3 cellular contexts compared by ENCODE assay signal in genomic region chr20:20658871-20659415, GRCh38.
TF ChIP-seq lines count a peak whose summit lies in the region.

No MANE protein-coding gene starts in this region.

TF ChIP-seq in A549, 52 proteins besides CTCF, POLR2A, EP300 and RAD21:
- TF ChIP-seq ZC3H11A (IDR thresholded peaks at IDR 0.05) (no peak), MAFK (IDR thresholded peaks at IDR 0.05; ENCODE audit: partially characterized antibody) (peak; percentile 81), BCL3 (IDR thresholded peaks at IDR 0.05) (no peak)

TF ChIP-seq in K562, 482 proteins besides CTCF, POLR2A, EP300 and RAD21:
- no peak for TF ChIP-seq EP400 (IDR thresholded peaks at IDR 0.05)
- peak; percentile 9; the same call in 1 of the 2 replicates for TF ChIP-seq ZNF316 (IDR thresholded peaks at IDR 0.05)
- TF ChIP-seq SP1 (CRISPR knock-in tag; IDR thresholded peaks at IDR 0.05): no peak

TF ChIP-seq in GM23338, 12 proteins besides CTCF, POLR2A, EP300 and RAD21:
- TF ChIP-seq STAT1 (IDR thresholded peaks at IDR 0.05; ENCODE audit: unreplicated experiment) (no peak), NANOG (IDR thresholded peaks at IDR 0.05; ENCODE audit: borderline replicate concordance) (no peak), EZH2phosphoT487 (IDR thresholded peaks at IDR 0.05; ENCODE audit: unreplicated experiment) (no peak), ETS1 (IDR thresholded peaks at IDR 0.05) (no peak), EZH2 (IDR thresholded peaks at IDR 0.05; ENCODE audit: low read depth, unreplicated experiment) (no peak), ZNF462 (CRISPR knock-in tag; IDR thresholded peaks at IDR 0.05) (no peak), JUNB (IDR thresholded peaks at IDR 0.05; ENCODE audit: unreplicated experiment) (no peak), POLR2AphosphoS5 (IDR thresholded peaks at IDR 0.05; ENCODE audit: low read depth) (no peak), CREB1 (CRISPR knock-in tag; IDR thresholded peaks at IDR 0.05; ENCODE audit: low read depth) (no peak), ZNF331 (CRISPR knock-in tag; IDR thresholded peaks at IDR 0.05; ENCODE audit: low read depth) (no peak), REST (IDR thresholded peaks at IDR 0.05; ENCODE audit: unreplicated experiment) (no peak), ZNF114 (CRISPR knock-in tag; IDR thresholded peaks at IDR 0.05) (no peak)
TF ChIP-seq in GM23338: peak in this region for 0.
